ENCODE assay signal across 13 cellular contexts in the genomic region with DNA sequence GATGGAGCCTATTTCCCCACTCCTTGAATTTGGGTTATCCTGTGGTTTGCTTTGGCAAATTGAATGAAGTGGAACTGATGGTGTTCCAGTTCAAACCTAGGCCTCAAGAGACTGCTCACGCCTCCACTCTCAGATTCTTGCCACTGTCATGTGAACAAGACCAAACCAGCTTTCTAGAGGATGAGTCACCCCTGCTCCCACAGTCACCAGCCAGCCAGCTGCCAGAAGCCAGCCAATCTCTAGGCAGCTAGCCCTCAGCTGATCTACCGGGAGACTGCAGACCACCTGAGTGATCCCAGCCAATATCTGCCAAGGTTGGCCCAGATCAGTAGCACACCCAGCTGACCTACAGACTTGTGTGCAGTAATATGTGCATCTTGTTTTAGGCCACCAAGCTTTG.
DNase-seq lines count a peak whose midpoint lies in the region; ATAC-seq and TF ChIP-seq lines count a peak whose summit lies in the region.
"Had no signal": no experiment of that assay in that cellular context is flagged by ENCODE, and none has a peak within 500 bp of the region (broad histone marks: within the 10 kb centered on the region; RNA-seq: fewer than 3 reads in every experiment).

No MANE protein-coding gene starts in this region.

- no peaks in the 10 kb centered on the region for H3K9me3 Mint-ChIP-seq in activated naive CD8-positive, alpha-beta T cell treated with anti-CD3 and anti-CD28 coated beads for 36 hours
- H3K9me3 Mint-ChIP-seq: GM23338 had no signal

- intact Hi-C loops in posterior vena cava (cut with DNase I) (no loop called here), esophagus muscularis mucosa (cut with DNase I) (no loop called here)

- 75% methylated on average over 1 of the region's 2 CpGs for WGBS in esophagus muscularis mucosa

- TF ChIP-seq POLR2A in esophagus muscularis mucosa (IDR thresholded peaks at IDR 0.05; ENCODE audit: low read depth): no peak

- no peaks in the 10 kb centered on the region for H3K36me3 Mint-ChIP-seq in activated naive CD8-positive, alpha-beta T cell treated with anti-CD3 and anti-CD28 coated beads for 36 hours

- no peak overlapping the region for H3K4me3 Mint-ChIP-seq in activated naive CD8-positive, alpha-beta T cell treated with anti-CD3 and anti-CD28 coated beads for 36 hours
- H3K4me3 Mint-ChIP-seq: GM23338 had no signal

- no peak overlapping the region for H3K27ac ChIP-seq in esophagus muscularis mucosa (replicated peaks in 1 of 4)
- H3K27ac ChIP-seq: body of pancreas, tibial artery had no signal

- H3K9me3 ChIP-seq in esophagus muscularis mucosa: no peaks in the 10 kb centered on the region
- H3K9me3 ChIP-seq: body of pancreas, tibial artery had no signal

- no peaks in the 10 kb centered on the region for H3K4me1 Mint-ChIP-seq in activated naive CD8-positive, alpha-beta T cell treated with anti-CD3 and anti-CD28 coated beads for 36 hours

- no peaks in the 10 kb centered on the region for H3K36me3 ChIP-seq in esophagus muscularis mucosa
- H3K36me3 ChIP-seq: tibial artery had no signal

- TF ChIP-seq EP300 in esophagus muscularis mucosa (IDR thresholded peaks at IDR 0.05): no peak

- H3K4me1 ChIP-seq in esophagus muscularis mucosa: no peaks in the 10 kb centered on the region
- H3K4me1 ChIP-seq: body of pancreas, tibial artery had no signal

- no peaks in the 10 kb centered on the region for H3K27me3 Mint-ChIP-seq in activated naive CD8-positive, alpha-beta T cell treated with anti-CD3 and anti-CD28 coated beads for 36 hours

- H3K27ac Mint-ChIP-seq in activated naive CD8-positive, alpha-beta T cell treated with anti-CD3 and anti-CD28 coated beads for 36 hours: no peak overlapping the region
- H3K27ac Mint-ChIP-seq: GM23338 had no signal

- no peak overlapping the region for H3K4me3 ChIP-seq in esophagus muscularis mucosa
- H3K4me3 ChIP-seq: body of pancreas, GM23338, tibial artery had no signal

- ATAC-seq in HG03378 (IDR thresholded peaks at IDR 0.05; ENCODE audit: unreplicated experiment): peak; percentile 70
- ATAC-seq in GM18519 (IDR thresholded peaks at IDR 0.05; ENCODE audit: low FRiP score, unreplicated experiment): no peak
- ATAC-seq: body of pancreas, GM23338 had no signal

- peak; percentile 15 for DNase-seq in Daoy (ENCODE audit: low read depth)
- DNase-seq in activated naive CD8-positive, alpha-beta T cell treated with anti-CD3 and anti-CD28 coated beads for 36 hours: peak; percentile 8
- DNase-seq in medulla oblongata (ENCODE audit: extremely low spot score): peak; percentile 41
- no peak for DNase-seq in posterior vena cava (ENCODE audit: low spot score)
- DNase-seq in esophagus muscularis mucosa (ENCODE audit: extremely low spot score): no peak
- no peak for DNase-seq in hippocampal formation (lab: John Stamatoyannopoulos, UW)
- DNase-seq: body of pancreas, Calu3, NCI-H2029 treated with DMSO at 0.1 percent for 48 hours, tibial artery had no signal

- H3K27me3 ChIP-seq in esophagus muscularis mucosa: no peaks in the 10 kb centered on the region
- H3K27me3 ChIP-seq: body of pancreas, tibial artery had no signal

- no peak for TF ChIP-seq CTCF in esophagus muscularis mucosa (IDR thresholded peaks at IDR 0.05)

Comparison
In these comparisons a context has a peak if more than half of its experiments do, and no peak if none do; other contexts are left out.
1. DNase-seq: peak in Daoy (single experiment), activated naive CD8-positive, alpha-beta T cell treated with anti-CD3 and anti-CD28 coated beads for 36 hours (single experiment) and medulla oblongata (single experiment); none in posterior vena cava (single experiment), esophagus muscularis mucosa (single experiment) and hippocampal formation (0 of 2).